20 cellular contexts compared by ENCODE assay signal in the genomic region with DNA sequence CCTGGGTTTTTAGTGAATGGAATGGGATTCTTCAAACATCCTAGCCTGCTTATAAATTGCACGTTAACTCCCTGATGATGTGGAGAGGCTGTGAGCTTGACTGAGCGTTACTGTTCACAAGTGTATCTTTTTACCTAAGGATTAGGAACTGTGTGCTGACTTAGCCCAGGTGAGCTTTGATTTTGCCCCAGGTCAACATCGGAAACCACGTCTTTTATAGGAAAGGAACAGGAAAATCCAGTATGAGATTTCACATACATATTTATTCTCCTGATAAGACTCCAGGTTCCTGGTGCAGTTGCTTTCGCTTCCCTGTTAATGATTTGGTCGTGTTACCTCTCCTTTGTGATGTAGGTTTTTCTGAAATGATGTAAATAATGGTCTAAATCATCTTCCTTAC.
DNase-seq lines count a peak whose midpoint lies in the region; ATAC-seq and TF ChIP-seq lines count a peak whose summit lies in the region.
"Had no signal": no experiment of that assay in that cellular context is flagged by ENCODE, and none has a peak within 500 bp of the region (broad histone marks: within the 10 kb centered on the region; RNA-seq: fewer than 3 reads in every experiment).

No MANE protein-coding gene starts in this region.

- H3K27me3 Mint-ChIP-seq in activated CD4-positive, alpha-beta T cell treated with anti-CD3 and anti-CD28 coated beads for 36 hours, result peaks cover 2% of the 10 kb centered on the region
- H3K27me3 Mint-ChIP-seq: B cell had no signal

- CTCF ChIA-PET in activated CD4-positive, alpha-beta T cell treated with anti-CD3 and anti-CD28 coated beads for 36 hours (lab: Charles Lee), result no interaction called here

- H3K36me3 Mint-ChIP-seq in activated CD4-positive, alpha-beta T cell treated with anti-CD3 and anti-CD28 coated beads for 36 hours (ENCODE audit: low read depth), result no peaks in the 10 kb centered on the region
- H3K36me3 Mint-ChIP-seq: IgD-negative memory B cell had no signal

- H3K9ac ChIP-seq in colonic mucosa (ENCODE audit: low read depth in 2 of 2, low read length in 2 of 2) (peak overlapping the region in 1 of 2 donors; percentile 34), mucosa of rectum (ENCODE audit: low read depth in 1 of 2, low read length in 2 of 2) (no peak overlapping the region)

- H3K27me3 ChIP-seq in colonic mucosa, result no peaks in the 10 kb centered on the region
- no peaks in the 10 kb centered on the region for H3K27me3 ChIP-seq in mucosa of rectum (ENCODE audit: control insufficient read depth in 2 of 2, insufficient read depth in 2 of 2, low read length in 2 of 2)
- no peaks in the 10 kb centered on the region for H3K27me3 ChIP-seq in effector memory CD4-positive, alpha-beta T cell (replicated peaks; ENCODE audit: control insufficient read depth, insufficient read depth, low read length, poor library complexity, severe bottlenecking)
- H3K27me3 ChIP-seq: SJCRH30, tibial artery had no signal

- H3K36me3 ChIP-seq in colonic mucosa (no peaks in the 10 kb centered on the region), mucosa of rectum (ENCODE audit: control insufficient read depth in 2 of 2, insufficient read depth in 2 of 2, low read length in 2 of 2) (no peaks in the 10 kb centered on the region)
- H3K36me3 ChIP-seq in effector memory CD4-positive, alpha-beta T cell (ENCODE audit: control insufficient read depth, insufficient read depth, low read length), result no peaks in the 10 kb centered on the region
- H3K36me3 ChIP-seq: SJCRH30, tibial artery had no signal

- no peaks in the 10 kb centered on the region for H3K4me1 ChIP-seq in colonic mucosa
- peaks cover 0 to 25% of the 10 kb centered on the region in 2 donors for H3K4me1 ChIP-seq in mucosa of rectum (ENCODE audit: control insufficient read depth in 2 of 2, insufficient read depth in 2 of 2, low read length in 2 of 2)
- no peaks in the 10 kb centered on the region for H3K4me1 ChIP-seq in effector memory CD4-positive, alpha-beta T cell (ENCODE audit: control insufficient read depth, insufficient read depth, low read length, poor library complexity, severe bottlenecking)
- H3K4me1 ChIP-seq: SJCRH30 had no signal

- H3K9me3 Mint-ChIP-seq in activated CD4-positive, alpha-beta T cell treated with anti-CD3 and anti-CD28 coated beads for 36 hours (ENCODE audit: low read depth), result no peaks in the 10 kb centered on the region
- H3K9me3 Mint-ChIP-seq: neural crest cell had no signal

- intact Hi-C loops in colonic mucosa (cut with DNase I), result no loop called here
- intact Hi-C loops in activated CD4-positive, alpha-beta T cell treated with anti-CD3 and anti-CD28 coated beads for 36 hours (cut with DNase I, micrococcal nuclease), result no loop called here

- no peak overlapping the region for H3K27ac Mint-ChIP-seq in activated CD4-positive, alpha-beta T cell treated with anti-CD3 and anti-CD28 coated beads for 36 hours
- H3K27ac Mint-ChIP-seq: B cell, IgD-negative memory B cell had no signal

- POLR2A ChIA-PET in activated CD4-positive, alpha-beta T cell treated with anti-CD3 and anti-CD28 coated beads for 36 hours (lab: Charles Lee), result no interaction called here

- H3K4me3 Mint-ChIP-seq in activated CD4-positive, alpha-beta T cell treated with anti-CD3 and anti-CD28 coated beads for 36 hours, result no peak overlapping the region
- H3K4me3 Mint-ChIP-seq: B cell, IgD-negative memory B cell, neural crest cell had no signal

- ATAC-seq in activated CD4-positive, alpha-beta T cell treated with anti-CD3 and anti-CD28 coated beads for 36 hours, result no peak

- TF ChIP-seq CTCF in LNCaP clone FGC (IDR thresholded peaks at IDR 0.05; ENCODE audit: control insufficient read depth, extremely low read depth, insufficient read depth), result no peak
- TF ChIP-seq CTCF in colonic mucosa (IDR thresholded peaks at IDR 0.05), result no peak

- peaks cover 6% of the 10 kb centered on the region for H3K4me1 Mint-ChIP-seq in activated CD4-positive, alpha-beta T cell treated with anti-CD3 and anti-CD28 coated beads for 36 hours

- DNase-seq in LNCaP clone FGC (ENCODE audit: low read depth) (peak; percentile 87), colonic mucosa (peak; percentile 49), NCI-H1048 (lab: John Stamatoyannopoulos, UW) (no peak), NCI-H345 (lab: John Stamatoyannopoulos, UW) (no peak)
- DNase-seq in activated CD4-positive, alpha-beta T cell treated with anti-CD3 and anti-CD28 coated beads for 36 hours, result no peak
- no peak for DNase-seq in effector memory CD4-positive, alpha-beta T cell
- DNase-seq: activated CD4-positive, alpha-beta T cell treated with anti-CD3 and anti-CD28 coated beads, Interleukin-2, amount 50 U/mL, for 4 hours; activated effector memory CD4-positive, alpha-beta T cell treated with anti-CD3 and anti-CD28 coated beads, Interleukin-2, amount 50 U/mL, for 16 hours; NCI-H1436 treated with DMSO at 0.1 percent for 48 hours; NCI-H748 treated with DMSO at 0.1 percent for 48 hours; SJCRH30; stimulated activated naive CD4-positive, alpha-beta T cell treated with Interleukin-2 at 50 U/mL for 16 hours; T-helper 2 cell; tibial artery had no signal

- H3K9me3 ChIP-seq in colonic mucosa, result no peaks in the 10 kb centered on the region
- H3K9me3 ChIP-seq in mucosa of rectum (ENCODE audit: control insufficient read depth in 2 of 2, low read length in 2 of 2), result no peaks in the 10 kb centered on the region
- H3K9me3 ChIP-seq in effector memory CD4-positive, alpha-beta T cell (ENCODE audit: control insufficient read depth, low read length), result no peaks in the 10 kb centered on the region
- H3K9me3 ChIP-seq: SJCRH30, tibial artery had no signal

- peak overlapping the region; percentile 8 for H3K27ac ChIP-seq in colonic mucosa
- H3K27ac ChIP-seq in mucosa of rectum (ENCODE audit: low read depth in 2 of 2, low read length in 2 of 2), result peak overlapping the region; percentile 3 to 58
- no peak overlapping the region for H3K27ac ChIP-seq in effector memory CD4-positive, alpha-beta T cell (ENCODE audit: insufficient read depth, low read length, poor library complexity, severe bottlenecking)
- H3K27ac ChIP-seq: HL-60, SJCRH30, skin epidermis, tibial artery had no signal

- H3K4me3 ChIP-seq in LNCaP clone FGC (ENCODE audit: low read depth, low read length), result peak overlapping the region; percentile 17; the same call in 1 of the 2 replicates
- no peak overlapping the region for H3K4me3 ChIP-seq in colonic mucosa
- H3K4me3 ChIP-seq in mucosa of rectum (ENCODE audit: low read length in 2 of 2), result no peak overlapping the region
- no peak overlapping the region for H3K4me3 ChIP-seq in effector memory CD4-positive, alpha-beta T cell (ENCODE audit: insufficient read depth, low read depth, low read length, poor library complexity, severe bottlenecking)
- H3K4me3 ChIP-seq: SJCRH30, skin epidermis, tibial artery had no signal

Comparison
In these comparisons a context has a peak if more than half of its experiments do, and no peak if none do; other contexts are left out.
1. DNase-seq: peak in LNCaP clone FGC (single experiment) and colonic mucosa (single experiment); none in NCI-H1048 (single experiment), NCI-H345 (single experiment), activated CD4-positive, alpha-beta T cell treated with anti-CD3 and anti-CD28 coated beads for 36 hours (single experiment) and effector memory CD4-positive, alpha-beta T cell (0 of 3).